12 cellular contexts compared by ENCODE assay signal in genomic region chr1:243508303-243508713, GRCh38.
DNase-seq lines count a peak whose midpoint lies in the region; ATAC-seq and TF ChIP-seq lines count a peak whose summit lies in the region.
"Had no signal": no experiment of that assay in that cellular context is flagged by ENCODE, and none has a peak within 500 bp of the region (broad histone marks: within the 10 kb centered on the region; RNA-seq: fewer than 3 reads in every experiment).

No MANE protein-coding gene starts in this region.

- H3K4me3 Mint-ChIP-seq in T-helper 2 cell treated with Interferon-gamma antibody and Interleukin-4, amounts not matched to agents 5 μg/mL and 100 μg/mL, for 36 hours, result no peak overlapping the region

- peaks cover 10% of the 10 kb centered on the region for H3K4me1 Mint-ChIP-seq in T-helper 2 cell treated with Interferon-gamma antibody and Interleukin-4, amounts not matched to agents 5 μg/mL and 100 μg/mL, for 36 hours (ENCODE audit: low read depth)

- H3K36me3 Mint-ChIP-seq in T-helper 2 cell treated with Interferon-gamma antibody and Interleukin-4, amounts not matched to agents 5 μg/mL and 100 μg/mL, for 36 hours (ENCODE audit: low read depth), result peaks cover 5% of the 10 kb centered on the region

- no peaks in the 10 kb centered on the region for H3K27me3 Mint-ChIP-seq in T-helper 2 cell treated with Interferon-gamma antibody and Interleukin-4, amounts not matched to agents 5 μg/mL and 100 μg/mL, for 36 hours (ENCODE audit: low read depth)

- H3K27ac ChIP-seq in angular gyrus (ENCODE audit: low read depth, low read length), result peak overlapping the region; percentile 79
- H3K27ac ChIP-seq in ascending aorta, result no peak overlapping the region
- H3K27ac ChIP-seq: VCaP had no signal

- peak; percentile 25 for DNase-seq in stimulated activated CD8-positive, alpha-beta memory T cell treated with anti-CD3 and anti-CD28 coated beads, Interleukin-12 subunit alpha, Interleukin-12 subunit beta, amount 100 ng/mL, for 4 hours (ENCODE audit: low read depth)
- no peak for DNase-seq in stimulated activated CD8-positive, alpha-beta memory T cell treated with anti-CD3 and anti-CD28 coated beads, Interleukin-4, amount 100 ng/mL, for 48 hours
- DNase-seq in T-helper 2 cell treated with Interferon-gamma antibody and Interleukin-4, amounts not matched to agents 5 μg/mL and 100 μg/mL, for 36 hours (ENCODE audit: low spot score), result no peak
- DNase-seq in ascending aorta (ENCODE audit: low spot score in 2 of 2), result no peak
- DNase-seq in HK-2 (ENCODE audit: unreplicated experiment), result no peak
- DNase-seq: AML-193, NCI-H1417 treated with DMSO at 0.1 percent for 48 hours had no signal

- H3K9me3 Mint-ChIP-seq in T-helper 2 cell treated with Interferon-gamma antibody and Interleukin-4, amounts not matched to agents 5 μg/mL and 100 μg/mL, for 36 hours, result no peaks in the 10 kb centered on the region

- H3K36me3 ChIP-seq in ascending aorta, result peaks cover 22 to 45% of the 10 kb centered on the region in 2 donors

- TF ChIP-seq CTCF in ascending aorta (IDR thresholded peaks at IDR 0.05), result no peak

- H3K4me3 ChIP-seq in ascending aorta, result no peak overlapping the region
- H3K4me3 ChIP-seq: lung had no signal

- H3K27me3 ChIP-seq in ascending aorta, result no peaks in the 10 kb centered on the region

- H3K4me1 ChIP-seq in ascending aorta, result no peaks in the 10 kb centered on the region

- ATAC-seq in HG03135 (IDR thresholded peaks at IDR 0.05; ENCODE audit: unreplicated experiment) (peak; percentile 80), HG02973 (IDR thresholded peaks at IDR 0.05; ENCODE audit: unreplicated experiment) (no peak)

- intact Hi-C loops in ascending aorta (cut with DNase I), result no loop called here

- H3K9me3 ChIP-seq in ascending aorta, result no peaks in the 10 kb centered on the region

- no peak overlapping the region for H3K27ac Mint-ChIP-seq in T-helper 2 cell treated with Interferon-gamma antibody and Interleukin-4, amounts not matched to agents 5 μg/mL and 100 μg/mL, for 36 hours
